In the genomic region with DNA sequence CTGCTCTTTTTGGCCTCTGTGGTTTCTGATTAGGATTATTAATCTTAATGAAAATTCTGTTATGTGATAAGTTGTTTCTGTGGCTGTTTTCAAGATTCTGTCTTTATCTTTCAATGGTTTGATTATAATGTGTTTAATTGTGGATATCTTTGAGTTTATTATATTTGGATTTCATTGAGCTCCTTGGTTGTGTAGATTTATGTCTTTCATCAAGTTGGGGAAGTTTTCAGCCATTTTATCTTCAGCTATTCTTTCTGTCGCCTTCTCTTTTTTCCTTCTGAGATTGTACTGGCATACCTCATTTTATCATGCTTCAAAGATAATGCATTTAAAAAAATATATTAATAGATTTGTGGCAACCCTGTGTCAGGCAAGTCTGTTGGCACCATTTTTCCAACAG, we compare ENCODE assay signal across 29 cellular contexts.
"Had no signal": no experiment of that assay in that cellular context is flagged by ENCODE, and none has a peak within 500 bp of the region (broad histone marks: within the 10 kb centered on the region; RNA-seq: fewer than 3 reads in every experiment).

No MANE protein-coding gene starts in this region.

- H3K27me3 Mint-ChIP-seq: dendritic cell treated with granulocyte-macrophage colony-stimulating factor and Interleukin-4, amounts not matched to agents 40 ng/mL and 50 ng/mL, for 4 days; memory B cell; naive B cell; natural killer cell treated with Interleukin-12 subunit alpha and Interleukin-12 subunit beta and Interleukin-15 and Interleukin-18, amount 100 ng/mL, for 72 hours; progenitor cell of endocrine pancreas; stimulated activated memory B cell treated with anti-CD40 and anti-IgM and Interleukin-4, amounts not matched to agents 10 μg/mL and 1 μg/mL and 100 μg/mL, for 72 hours had no signal

- H3K4me1 ChIP-seq: colonic mucosa, gastrocnemius medialis, right lobe of liver, testis, tibial nerve, upper lobe of left lung had no signal

- H3K9me3 Mint-ChIP-seq: dendritic cell treated with granulocyte-macrophage colony-stimulating factor and Interleukin-4, amounts not matched to agents 40 ng/mL and 50 ng/mL, for 4 days; memory B cell; naive B cell; natural killer cell treated with Interleukin-12 subunit alpha and Interleukin-12 subunit beta and Interleukin-15 and Interleukin-18, amount 100 ng/mL, for 72 hours; stimulated activated memory B cell treated with anti-CD40 and anti-IgM and Interleukin-4, amounts not matched to agents 10 μg/mL and 1 μg/mL and 100 μg/mL, for 72 hours had no signal

- H3K27ac Mint-ChIP-seq: dendritic cell treated with granulocyte-macrophage colony-stimulating factor and Interleukin-4, amounts not matched to agents 40 ng/mL and 50 ng/mL, for 4 days; endodermal cell; memory B cell; progenitor cell of endocrine pancreas; stimulated activated memory B cell treated with anti-CD40 and anti-IgM and Interleukin-4, amounts not matched to agents 10 μg/mL and 1 μg/mL and 100 μg/mL, for 72 hours had no signal

- ATAC-seq: esophagus mucosa; gastrocnemius medialis; left lobe of liver; mucosa of descending colon; right lobe of liver; stimulated activated memory B cell treated with anti-CD40 and anti-IgM and Interleukin-4, amounts not matched to agents 10 μg/mL and 1 μg/mL and 100 μg/mL, for 72 hours; stimulated activated naive CD8-positive, alpha-beta T cell treated with anti-CD3 and anti-CD28 coated beads, Interleukin-15, Interleukin-2, amounts not matched to agents 100 U/mL and 50 U/mL, for 24 hours had no signal

- H3K4me3 Mint-ChIP-seq: dendritic cell treated with granulocyte-macrophage colony-stimulating factor and Interleukin-4, amounts not matched to agents 40 ng/mL and 50 ng/mL, for 4 days; endodermal cell; memory B cell; naive B cell; neural crest cell; stimulated activated memory B cell treated with anti-CD40 and anti-IgM and Interleukin-4, amounts not matched to agents 10 μg/mL and 1 μg/mL and 100 μg/mL, for 72 hours had no signal

- H3K79me2 ChIP-seq: parathyroid adenoma had no signal

- H3K9ac ChIP-seq: parathyroid adenoma had no signal

- H3K9me3 ChIP-seq: colonic mucosa, mucosa of descending colon, neutrophil, right lobe of liver, testis, upper lobe of left lung had no signal

- FAIRE-seq: keratinocyte, urothelium cell line had no signal

- H2AFZ ChIP-seq: parathyroid adenoma had no signal

- DNase-seq: colonic mucosa; effector CD8-positive, alpha-beta T cell; endodermal cell; gastrocnemius medialis; head of caudate nucleus; mucosa of descending colon; naive B cell; right lobe of liver; stimulated activated CD4-positive, alpha-beta T cell treated with anti-CD3 and anti-CD28 coated beads, Interleukin-2, amount 100 ng/mL, for 24 hours; stimulated activated CD4-positive, alpha-beta T cell treated with anti-CD3 and anti-CD28 coated beads, Interleukin-4, amount 100 ng/mL, for 24 hours; stimulated activated naive CD8-positive, alpha-beta T cell treated with anti-CD3 and anti-CD28 coated beads, Interleukin-15, Interleukin-2, amounts not matched to agents 100 U/mL and 50 U/mL, for 24 hours; substantia nigra; testis; upper lobe of left lung had no signal

- H3K4me3 ChIP-seq: colonic mucosa, gastrocnemius medialis, lung, mucosa of descending colon, right lobe of liver, testis, tibial nerve, upper lobe of left lung had no signal

- H3K27me3 ChIP-seq: colonic mucosa, gastrocnemius medialis, neutrophil, right lobe of liver, testis, tibial nerve, upper lobe of left lung had no signal

- H3K36me3 ChIP-seq: colonic mucosa had no signal

- H3K4me1 Mint-ChIP-seq: naive B cell, neural crest cell had no signal

- H3K27ac ChIP-seq: colonic mucosa, epithelial cell of prostate, gastrocnemius medialis, neutrophil, parathyroid adenoma, right lobe of liver, testis, tibial nerve, upper lobe of left lung had no signal
